ENCODE assay signal across 8 cellular contexts in genomic region chr7:107045980-107046379, GRCh38. TPM values are rescaled to one million over a fixed set of nuclear protein-coding genes. Genes with fewer than 3 reads are reported as not detected.
DNase-seq lines count a peak whose midpoint lies in the region; ATAC-seq and TF ChIP-seq lines count a peak whose summit lies in the region.

No MANE protein-coding gene starts in this region.

- H3K9me3 Mint-ChIP-seq in activated T-helper 2 cell treated with anti-CD3 and anti-CD28 coated beads, Interferon-gamma antibody, Interleukin-2, Interleukin-4, amounts not matched to agents 10 μg/mL and 5 μg/mL and 100 μg/mL, durations not matched to agents 14 hours and 24 hours and 36 hours: no peaks in the 10 kb centered on the region

- peak overlapping the region; percentile 31 for H3K4me3 Mint-ChIP-seq in activated T-helper 2 cell treated with anti-CD3 and anti-CD28 coated beads, Interferon-gamma antibody, Interleukin-2, Interleukin-4, amounts not matched to agents 10 μg/mL and 5 μg/mL and 100 μg/mL, durations not matched to agents 14 hours and 24 hours and 36 hours (ENCODE audit: low read depth)

- no peak for DNase-seq in A673 (ENCODE audit: low spot score)
- peak; percentile 64 for DNase-seq in GM04503 (ENCODE audit: low read depth)
- DNase-seq in activated T-helper 2 cell treated with anti-CD3 and anti-CD28 coated beads, Interferon-gamma antibody, Interleukin-2, Interleukin-4, amounts not matched to agents 10 μg/mL and 5 μg/mL and 100 μg/mL, durations not matched to agents 14 hours and 24 hours and 36 hours (ENCODE audit: low spot score): no peak
- peak; percentile 25 for DNase-seq in left kidney (ENCODE audit: low read depth, low spot score)
- DNase-seq in globus pallidus (ENCODE audit: low spot score): no peak
- DNase-seq in stimulated activated CD8-positive, alpha-beta memory T cell treated with anti-CD3 and anti-CD28 coated beads, Interleukin-4, amount 100 ng/mL, for 48 hours: no peak

- H3K27me3 ChIP-seq in A673 (replicated peaks; ENCODE audit: insufficient read depth, low read depth, low read length, poor library complexity): no peaks in the 10 kb centered on the region

- H3K36me3 ChIP-seq in A673 (ENCODE audit: insufficient read depth, low read length, poor library complexity, severe bottlenecking): no peaks in the 10 kb centered on the region

- peaks cover 67% of the 10 kb centered on the region for H3K27me3 Mint-ChIP-seq in activated T-helper 2 cell treated with anti-CD3 and anti-CD28 coated beads, Interferon-gamma antibody, Interleukin-2, Interleukin-4, amounts not matched to agents 10 μg/mL and 5 μg/mL and 100 μg/mL, durations not matched to agents 14 hours and 24 hours and 36 hours (ENCODE audit: low read depth)

- no peak for TF ChIP-seq CTCF in A673 (conservative IDR thresholded peaks at IDR 0.05; ENCODE audit: low read depth, low read length)

- no peak for ATAC-seq in GM21717 (IDR thresholded peaks at IDR 0.05; ENCODE audit: unreplicated experiment)
- no peak for ATAC-seq in HG03378 (IDR thresholded peaks at IDR 0.05; ENCODE audit: unreplicated experiment)

- H3K27ac ChIP-seq in A673 (ENCODE audit: low read depth, low read length, poor library complexity, severe bottlenecking): no peak overlapping the region

- BruUV-seq in A673 (replicated peaks; lab: Mats Ljungman, UMichigan): no TSS peak

- H3K36me3 Mint-ChIP-seq in activated T-helper 2 cell treated with anti-CD3 and anti-CD28 coated beads, Interferon-gamma antibody, Interleukin-2, Interleukin-4, amounts not matched to agents 10 μg/mL and 5 μg/mL and 100 μg/mL, durations not matched to agents 14 hours and 24 hours and 36 hours (ENCODE audit: low read depth): no peaks in the 10 kb centered on the region

- H3K9me3 ChIP-seq in A673 (ENCODE audit: low read depth, low read length, poor library complexity, severe bottlenecking): no peaks in the 10 kb centered on the region

- H3K4me1 ChIP-seq in A673 (ENCODE audit: insufficient read depth, low read length, poor library complexity, severe bottlenecking): peaks cover 20% of the 10 kb centered on the region

- intact Hi-C loops in A673 (cut with micrococcal nuclease; ENCODE audit: unreplicated experiment): no loop called here
- intact Hi-C loops in activated T-helper 2 cell treated with anti-CD3 and anti-CD28 coated beads, Interferon-gamma antibody, Interleukin-2, Interleukin-4, amounts not matched to agents 10 μg/mL and 5 μg/mL and 100 μg/mL, durations not matched to agents 14 hours and 24 hours and 36 hours (cut with micrococcal nuclease): loop anchor here (10.0 kb wide), 1 partner anchor 251 kb away; no protein-coding TSS in a partner anchor

- H3K4me1 Mint-ChIP-seq in activated T-helper 2 cell treated with anti-CD3 and anti-CD28 coated beads, Interferon-gamma antibody, Interleukin-2, Interleukin-4, amounts not matched to agents 10 μg/mL and 5 μg/mL and 100 μg/mL, durations not matched to agents 14 hours and 24 hours and 36 hours (ENCODE audit: low read depth): peaks cover 12% of the 10 kb centered on the region

- H3K27ac Mint-ChIP-seq in activated T-helper 2 cell treated with anti-CD3 and anti-CD28 coated beads, Interferon-gamma antibody, Interleukin-2, Interleukin-4, amounts not matched to agents 10 μg/mL and 5 μg/mL and 100 μg/mL, durations not matched to agents 14 hours and 24 hours and 36 hours: no peak overlapping the region

- CTCF ChIA-PET in A673 (lab: Charles Lee): no interaction called here

- peak overlapping the region; percentile 73 for H3K4me3 ChIP-seq in A673 (ENCODE audit: low read depth, low read length, poor library complexity, severe bottlenecking)

- POLR2A ChIA-PET in A673 (lab: Charles Lee; ENCODE audit: low non-redundant PET): no interaction called here

RNA-seq across cellular contexts. Expression of gene PRKAR2B, which starts 1.5 kb away (rescaled TPM):
- 4.8 and 4.9 TPM in 2 replicates for total RNA-seq in A673 (2021)
- total RNA-seq in activated T-helper 2 cell treated with anti-CD3 and anti-CD28 coated beads, Interferon-gamma antibody, Interleukin-2, Interleukin-4, amounts not matched to agents 10 μg/mL and 5 μg/mL and 100 μg/mL, durations not matched to agents 14 hours and 24 hours and 36 hours: 0.14 and 0.37 TPM in 2 replicates

Comparison
In these comparisons a context has a peak if more than half of its experiments do, and no peak if none do; other contexts are left out.
1. DNase-seq: peak in GM04503 (single experiment) and left kidney (single experiment); none in A673 (single experiment), activated T-helper 2 cell treated with anti-CD3 and anti-CD28 coated beads, Interferon-gamma antibody, Interleukin-2, Interleukin-4, amounts not matched to agents 10 μg/mL and 5 μg/mL and 100 μg/mL, durations not matched to agents 14 hours and 24 hours and 36 hours (single experiment), globus pallidus (single experiment) and stimulated activated CD8-positive, alpha-beta memory T cell treated with anti-CD3 and anti-CD28 coated beads, Interleukin-4, amount 100 ng/mL, for 48 hours (single experiment).